In the genomic region with DNA sequence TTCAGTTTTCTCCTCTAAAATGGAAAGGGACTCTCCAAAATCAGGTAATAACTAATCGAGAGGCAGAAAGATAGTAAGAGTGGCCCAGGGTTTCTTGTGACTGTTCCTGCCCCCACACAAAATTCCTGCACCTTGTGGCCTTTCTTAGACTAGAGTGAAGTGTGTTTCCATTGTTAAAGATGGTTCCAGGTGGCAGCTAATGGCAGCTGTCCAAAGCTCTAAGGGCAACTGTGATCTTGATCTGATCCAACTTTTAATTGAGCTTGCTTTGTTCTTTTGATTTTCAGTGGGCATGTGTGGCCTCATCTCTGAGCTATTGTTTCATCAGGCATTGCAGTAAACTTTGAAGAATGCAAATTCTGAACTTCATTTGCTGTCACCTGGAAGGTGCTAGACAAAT, we compare ENCODE assay signal across 1 cellular context.
TF ChIP-seq lines count a peak whose summit lies in the region.

No MANE protein-coding gene starts in this region.

TF ChIP-seq in Ishikawa, 13 proteins besides CTCF, POLR2A, EP300 and RAD21 (continued from another document):
- TF ChIP-seq, protein P1, sequence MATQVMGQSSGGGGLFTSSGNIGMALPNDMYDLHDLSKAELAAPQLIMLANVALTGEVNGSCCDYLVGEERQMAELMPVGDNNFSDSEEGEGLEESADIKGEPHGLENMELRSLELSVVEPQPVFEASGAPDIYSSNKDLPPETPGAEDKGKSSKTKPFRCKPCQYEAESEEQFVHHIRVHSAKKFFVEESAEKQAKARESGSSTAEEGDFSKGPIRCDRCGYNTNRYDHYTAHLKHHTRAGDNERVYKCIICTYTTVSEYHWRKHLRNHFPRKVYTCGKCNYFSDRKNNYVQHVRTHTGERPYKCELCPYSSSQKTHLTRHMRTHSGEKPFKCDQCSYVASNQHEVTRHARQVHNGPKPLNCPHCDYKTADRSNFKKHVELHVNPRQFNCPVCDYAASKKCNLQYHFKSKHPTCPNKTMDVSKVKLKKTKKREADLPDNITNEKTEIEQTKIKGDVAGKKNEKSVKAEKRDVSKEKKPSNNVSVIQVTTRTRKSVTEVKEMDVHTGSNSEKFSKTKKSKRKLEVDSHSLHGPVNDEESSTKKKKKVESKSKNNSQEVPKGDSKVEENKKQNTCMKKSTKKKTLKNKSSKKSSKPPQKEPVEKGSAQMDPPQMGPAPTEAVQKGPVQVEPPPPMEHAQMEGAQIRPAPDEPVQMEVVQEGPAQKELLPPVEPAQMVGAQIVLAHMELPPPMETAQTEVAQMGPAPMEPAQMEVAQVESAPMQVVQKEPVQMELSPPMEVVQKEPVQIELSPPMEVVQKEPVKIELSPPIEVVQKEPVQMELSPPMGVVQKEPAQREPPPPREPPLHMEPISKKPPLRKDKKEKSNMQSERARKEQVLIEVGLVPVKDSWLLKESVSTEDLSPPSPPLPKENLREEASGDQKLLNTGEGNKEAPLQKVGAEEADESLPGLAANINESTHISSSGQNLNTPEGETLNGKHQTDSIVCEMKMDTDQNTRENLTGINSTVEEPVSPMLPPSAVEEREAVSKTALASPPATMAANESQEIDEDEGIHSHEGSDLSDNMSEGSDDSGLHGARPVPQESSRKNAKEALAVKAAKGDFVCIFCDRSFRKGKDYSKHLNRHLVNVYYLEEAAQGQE (IDR thresholded peaks at IDR 0.05; ENCODE audit: low read depth) = no peak
- no peak for TF ChIP-seq TEAD4 (IDR thresholded peaks at IDR 0.05)
